1 cellular context compared by ENCODE assay signal in genomic region chr19:51097166-51097736, GRCh38.
TF ChIP-seq lines count a peak whose summit lies in the region.

No MANE protein-coding gene starts in this region.

TF ChIP-seq in SK-N-SH, 30 proteins besides CTCF, POLR2A, EP300 and RAD21 (continued from another document):
- TF ChIP-seq GABPA (IDR thresholded peaks at IDR 0.05; ENCODE audit: low read depth): no peak
- TF ChIP-seq RXRA (IDR thresholded peaks at IDR 0.05; ENCODE audit: borderline replicate concordance, low read depth): no peak
- TF ChIP-seq SIN3A (IDR thresholded peaks at IDR 0.05; ENCODE audit: borderline replicate concordance, low read depth, low read length): no peak
- no peak for TF ChIP-seq FOXM1 (IDR thresholded peaks at IDR 0.05; ENCODE audit: low read depth)
- TF ChIP-seq IRF3 (IDR thresholded peaks at IDR 0.05; ENCODE audit: low read depth, low read length): no peak
